8 cellular contexts compared by ENCODE assay signal in the genomic region with DNA sequence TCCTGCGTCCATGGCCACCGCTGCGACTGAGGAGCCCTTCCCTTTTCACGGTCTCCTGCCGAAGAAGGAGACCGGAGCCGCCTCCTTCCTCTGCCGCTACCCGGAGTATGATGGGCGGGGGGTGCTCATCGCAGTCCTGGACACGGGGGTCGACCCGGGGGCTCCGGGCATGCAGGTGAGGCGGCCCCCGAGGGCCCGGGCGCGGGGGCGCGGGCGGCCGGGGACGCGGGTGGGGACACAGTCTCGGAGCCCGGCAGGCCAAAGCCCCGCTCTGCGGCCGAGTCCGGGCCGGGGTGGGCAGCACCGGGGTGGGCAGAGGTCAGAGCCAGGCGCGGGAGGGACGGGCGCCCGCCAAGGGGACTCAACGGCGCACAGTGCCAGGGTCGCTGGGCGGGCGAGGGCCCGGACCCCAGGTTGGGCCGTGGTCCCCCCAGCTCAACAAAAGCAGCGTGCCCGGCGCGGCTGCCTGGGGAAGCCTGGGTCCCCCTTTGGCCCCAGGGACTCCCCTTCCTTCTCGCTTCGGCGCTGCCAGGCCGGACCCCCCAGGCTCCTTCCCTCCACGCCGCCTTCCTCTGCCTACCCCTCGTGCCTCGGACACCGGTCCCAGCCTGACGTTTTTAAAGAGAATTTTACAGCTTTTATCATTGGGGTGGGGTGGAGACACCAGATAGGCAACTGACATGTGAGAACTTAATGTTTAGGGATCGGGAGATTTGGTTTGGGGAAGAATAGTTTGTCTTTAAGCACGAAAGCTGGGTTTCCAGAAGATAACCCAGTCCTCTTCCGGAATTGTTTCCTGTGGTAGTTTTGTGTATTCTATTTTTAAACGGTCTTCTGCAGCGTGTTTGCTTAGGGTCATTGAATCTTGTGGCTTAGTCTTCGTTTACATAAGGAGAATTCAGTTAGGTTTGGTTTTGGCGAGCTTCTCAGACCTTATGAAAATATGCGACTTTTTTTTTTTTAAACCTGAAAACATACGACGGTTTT. TPM values are rescaled to one million over a fixed set of nuclear protein-coding genes. Genes with fewer than 3 reads are reported as not detected.
DNase-seq lines count a peak whose midpoint lies in the region; ATAC-seq and TF ChIP-seq lines count a peak whose summit lies in the region.

No MANE protein-coding gene starts in this region.

- intact Hi-C loops in activated B cell treated with CpG ODN at 0.5 μM for 24 hours (cut with micrococcal nuclease), result no loop called here
- intact Hi-C loops in transverse colon (cut with DNase I; ENCODE audit: low total_unique reads), result loop anchor here (5.0 to 10.0 kb wide), 2 partner anchors 177 to 250 kb away; a partner anchor contains a TSS

- H3K36me3 Mint-ChIP-seq in activated B cell treated with CpG ODN at 0.5 μM for 24 hours (ENCODE audit: low read depth) (peaks cover 17% of the 10 kb centered on the region), endodermal cell (ENCODE audit: low read depth) (no peaks in the 10 kb centered on the region)

- peak overlapping the region; percentile 54 for H3K9ac ChIP-seq in endodermal cell (ENCODE audit: extremely low read depth, low read length, poor library complexity, severe bottlenecking)

- TF ChIP-seq EP300 in transverse colon (IDR thresholded peaks at IDR 0.05; ENCODE audit: low read depth), result no peak

- H3K4me3 ChIP-seq in GM12864 (ENCODE audit: low read depth, low read length) (peak overlapping the region; percentile 98), endodermal cell (ENCODE audit: low read length) (peak overlapping the region; percentile 99), mononuclear cell (ENCODE audit: low read length) (peak overlapping the region; percentile 91), transverse colon (peak overlapping the region; percentile 73 to 98 (median 88))

- peak; percentile 27 for ATAC-seq in GM21723 (IDR thresholded peaks at IDR 0.05; ENCODE audit: unreplicated experiment)
- ATAC-seq in activated B cell treated with CpG ODN at 0.5 μM for 24 hours (ENCODE audit: low read depth), result no peak

- WGBS in endodermal cell (ENCODE audit: insufficient coverage in 1 of 2, insufficient read length in 1 of 2), 2 experiments, result 0 to 1% methylated on average over 28 to 70 of the region's 70 CpGs
- WGBS in transverse colon (ENCODE audit: low coverage in 1 of 2), 2 donors, result 1 to 2% methylated on average over 23 to 35 of the region's 70 CpGs

- POLR2A ChIA-PET in activated B cell treated with CpG ODN at 0.5 μM for 24 hours (lab: Charles Lee), result interaction anchor here (0.9 to 7.8 kb wide), 11 partner anchors 8 to 1923 kb away, joined by 3 to 235 read pairs (median 5); a partner anchor contains a TSS

- TF ChIP-seq POLR2A in transverse colon (IDR thresholded peaks at IDR 0.05), result no peak

- H3K27ac Mint-ChIP-seq in activated B cell treated with CpG ODN at 0.5 μM for 24 hours (peak overlapping the region; percentile 98), endodermal cell (peak overlapping the region; percentile 71)

- H3K9me3 Mint-ChIP-seq in activated B cell treated with CpG ODN at 0.5 μM for 24 hours (no peaks in the 10 kb centered on the region), endodermal cell (no peaks in the 10 kb centered on the region)

- CTCF ChIA-PET in activated B cell treated with CpG ODN at 0.5 μM for 24 hours (lab: Charles Lee), result interaction anchor here (1.3 to 7.1 kb wide), 2 partner anchors 203 to 249 kb away, joined by 6 to 48 read pairs; a partner anchor contains a TSS

- no peaks in the 10 kb centered on the region for H3K9me3 ChIP-seq in endodermal cell (ENCODE audit: control insufficient read depth, low read length)
- no peaks in the 10 kb centered on the region for H3K9me3 ChIP-seq in mononuclear cell (ENCODE audit: low read depth, low read length)
- H3K9me3 ChIP-seq in transverse colon, result no peaks in the 10 kb centered on the region

- peak overlapping the region; percentile 62 for H3K27ac ChIP-seq in endodermal cell (ENCODE audit: low read depth, low read length)
- peak overlapping the region; percentile 96 to 99 (median 98) for H3K27ac ChIP-seq in transverse colon

- H3K4me1 Mint-ChIP-seq in activated B cell treated with CpG ODN at 0.5 μM for 24 hours, result peaks cover 57% of the 10 kb centered on the region
- peaks cover 31% of the 10 kb centered on the region for H3K4me1 Mint-ChIP-seq in endodermal cell

- DNase-seq in GM12864 (ENCODE audit: low read depth) (no peak), KBM-7 (peak; percentile 88), activated B cell treated with CpG ODN at 0.5 μM for 24 hours (peak; percentile 40), endodermal cell (peak; percentile 65), transverse colon (peak; percentile 35)
- DNase-seq in central memory CD4-positive, alpha-beta T cell, result no peak

- H3K4me3 Mint-ChIP-seq in activated B cell treated with CpG ODN at 0.5 μM for 24 hours (peak overlapping the region; percentile 96), endodermal cell (peak overlapping the region; percentile 98)

- H3K27me3 ChIP-seq in endodermal cell (ENCODE audit: control insufficient read depth, insufficient read depth, low read length, poor library complexity, severe bottlenecking), result no peaks in the 10 kb centered on the region
- no peaks in the 10 kb centered on the region for H3K27me3 ChIP-seq in mononuclear cell (ENCODE audit: insufficient read depth, low read length)
- no peaks in the 10 kb centered on the region for H3K27me3 ChIP-seq in transverse colon

- no peaks in the 10 kb centered on the region for H3K27me3 Mint-ChIP-seq in activated B cell treated with CpG ODN at 0.5 μM for 24 hours
- no peaks in the 10 kb centered on the region for H3K27me3 Mint-ChIP-seq in endodermal cell (ENCODE audit: insufficient read depth)

- TF ChIP-seq CTCF in GM12864 (IDR thresholded peaks at IDR 0.05; ENCODE audit: low read depth, low read length, missing control alignments), result no peak
- no peak for TF ChIP-seq CTCF in activated B cell treated with CpG ODN at 0.5 μM for 24 hours (IDR thresholded peaks at IDR 0.05)
- no peak for TF ChIP-seq CTCF in endodermal cell (conservative IDR thresholded peaks at IDR 0.05)
- no peak for TF ChIP-seq CTCF in transverse colon (IDR thresholded peaks at IDR 0.05)

- H3K36me3 ChIP-seq in endodermal cell (ENCODE audit: control insufficient read depth, insufficient read depth, low read length), result no peaks in the 10 kb centered on the region
- no peaks in the 10 kb centered on the region for H3K36me3 ChIP-seq in transverse colon

- no peaks in the 10 kb centered on the region for H3K4me1 ChIP-seq in endodermal cell (ENCODE audit: control insufficient read depth, insufficient read depth, low read length)
- peaks cover 43% of the 10 kb centered on the region for H3K4me1 ChIP-seq in mononuclear cell (ENCODE audit: insufficient read depth, low read length)
- H3K4me1 ChIP-seq in transverse colon, result peaks cover 0 to 61% (median 37%) of the 10 kb centered on the region in 4 donors

- in situ Hi-C loops in KBM-7 (cut with MboI; ENCODE audit: low pct_unique_long_range_greater_than_20kb, low sequenced_read_pairs) (no loop called here), transverse colon (cut with MboI; ENCODE audit: low pct_ligation_motif_present in 1 of 4, low pct_unique_long_range_greater_than_20kb in 1 of 4, low sequenced_read_pairs in 3 of 4) (loop anchor here in 3 of 4 donors (5.0 kb wide), 2 partner anchors 245 to 250 kb away; a partner anchor contains a TSS)

RNA-seq across cellular contexts. Expression of a gene that starts 0.5 kb away (rescaled TPM):
- total RNA-seq in activated B cell treated with CpG ODN at 0.5 μM for 24 hours (43.7 and 53.1 TPM in 2 replicates), endodermal cell (10 to 100 TPM; 64.2 to 80.6 TPM), mononuclear cell (156 TPM), transverse colon (10 to 100 TPM; 19.1 to 47.8 (median 30.3) TPM)
- polyA plus RNA-seq in endodermal cell (2013, experiment 1 of 2), result 38.8 TPM
- polyA plus RNA-seq in endodermal cell (2013, experiment 2 of 2), result 37.4 TPM

Comparison
In these comparisons a context has a peak if more than half of its experiments do, and no peak if none do; other contexts are left out.
1. DNase-seq: peak in KBM-7 (single experiment), activated B cell treated with CpG ODN at 0.5 μM for 24 hours (single experiment), endodermal cell (single experiment) and transverse colon (single experiment); none in GM12864 (single experiment) and central memory CD4-positive, alpha-beta T cell (single experiment).
2. Peak in every context shown above with its lines, with median percentiles within 50 percentile points of each other: H3K4me3 ChIP-seq.